In genomic region chr1:228358764-228359612, GRCh38 we compare ENCODE assay signal across 1 cellular context.
TF ChIP-seq lines count a peak whose summit lies in the region.

No MANE protein-coding gene starts in this region.

TF ChIP-seq in HEK293, 187 proteins besides CTCF, POLR2A, EP300 and RAD21 (continued from another document):
- TF ChIP-seq ZNF202 (tag by site-specific recombination; IDR thresholded peaks at IDR 0.05; ENCODE audit: borderline replicate concordance) (no peak), ZSCAN4 (tag by site-specific recombination; IDR thresholded peaks at IDR 0.05) (peak; percentile 62; the same call in 1 of the 2 replicates)
